ENCODE assay signal across 1 cellular context in the genomic region with DNA sequence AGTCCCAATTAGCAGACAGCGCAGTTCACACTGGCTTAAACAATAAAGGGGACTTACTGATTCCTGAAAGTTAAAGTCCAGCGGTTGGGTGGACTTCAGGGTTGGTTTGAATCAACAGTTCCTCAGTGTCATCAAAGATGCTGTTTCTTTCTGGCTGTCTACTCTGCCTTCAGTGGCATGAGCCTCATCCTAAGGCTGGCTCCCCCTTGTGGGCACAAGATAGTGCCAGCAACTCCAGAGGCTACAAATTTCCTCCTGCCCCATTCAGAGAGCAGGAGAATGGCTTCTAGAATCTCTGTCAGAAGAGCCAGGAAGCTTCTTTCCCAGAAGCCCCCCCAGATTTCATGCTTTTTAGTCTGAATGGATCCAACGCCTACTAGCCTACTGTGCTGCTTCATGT.
TF ChIP-seq lines count a peak whose summit lies in the region.

No MANE protein-coding gene starts in this region.

TF ChIP-seq in H1, 55 proteins besides CTCF, POLR2A, EP300 and RAD21 (continued from another document):
- TF ChIP-seq KDM1A (IDR thresholded peaks at IDR 0.05; ENCODE audit: borderline replicate concordance, low read length) (no peak), BCL11A (IDR thresholded peaks at IDR 0.05; ENCODE audit: low read depth in 2 of 2, low read length in 2 of 2) (no peak), SP1 (IDR thresholded peaks at IDR 0.05; ENCODE audit: low read depth, low read length) (no peak), SIX5 (IDR thresholded peaks at IDR 0.05; ENCODE audit: low read depth, low read length) (no peak), SAP30 (IDR thresholded peaks at IDR 0.05; ENCODE audit: insufficient read depth, insufficient replicate concordance, low read length) (no peak), SP2 (IDR thresholded peaks at IDR 0.05; ENCODE audit: low read length) (no peak)
TF ChIP-seq in H1: peak in this region for 0.
